ENCODE assay signal across 1 cellular context in the genomic region with DNA sequence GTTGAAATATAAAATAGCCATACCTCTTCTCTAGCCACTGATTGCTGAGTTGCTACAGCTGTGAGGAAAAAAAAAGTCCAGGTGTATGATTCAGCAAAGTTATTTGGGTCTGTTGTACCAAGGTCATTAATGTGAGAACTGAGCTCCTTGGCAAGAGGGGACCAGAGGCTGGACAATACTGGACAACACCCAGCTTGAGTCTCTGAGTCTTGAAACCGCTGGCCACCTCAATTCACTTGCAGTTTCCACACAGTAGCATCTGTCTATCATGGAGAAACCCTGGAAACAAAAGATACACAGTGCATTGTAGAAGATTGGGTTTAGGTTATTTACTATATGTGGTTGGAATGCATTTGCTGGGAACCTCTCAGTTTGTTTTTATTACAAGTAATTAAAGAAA.
TF ChIP-seq lines count a peak whose summit lies in the region.

No MANE protein-coding gene starts in this region.

TF ChIP-seq in WTC11, 78 proteins besides CTCF, POLR2A, EP300 and RAD21 (continued from another document):
- TF ChIP-seq, protein P1, sequence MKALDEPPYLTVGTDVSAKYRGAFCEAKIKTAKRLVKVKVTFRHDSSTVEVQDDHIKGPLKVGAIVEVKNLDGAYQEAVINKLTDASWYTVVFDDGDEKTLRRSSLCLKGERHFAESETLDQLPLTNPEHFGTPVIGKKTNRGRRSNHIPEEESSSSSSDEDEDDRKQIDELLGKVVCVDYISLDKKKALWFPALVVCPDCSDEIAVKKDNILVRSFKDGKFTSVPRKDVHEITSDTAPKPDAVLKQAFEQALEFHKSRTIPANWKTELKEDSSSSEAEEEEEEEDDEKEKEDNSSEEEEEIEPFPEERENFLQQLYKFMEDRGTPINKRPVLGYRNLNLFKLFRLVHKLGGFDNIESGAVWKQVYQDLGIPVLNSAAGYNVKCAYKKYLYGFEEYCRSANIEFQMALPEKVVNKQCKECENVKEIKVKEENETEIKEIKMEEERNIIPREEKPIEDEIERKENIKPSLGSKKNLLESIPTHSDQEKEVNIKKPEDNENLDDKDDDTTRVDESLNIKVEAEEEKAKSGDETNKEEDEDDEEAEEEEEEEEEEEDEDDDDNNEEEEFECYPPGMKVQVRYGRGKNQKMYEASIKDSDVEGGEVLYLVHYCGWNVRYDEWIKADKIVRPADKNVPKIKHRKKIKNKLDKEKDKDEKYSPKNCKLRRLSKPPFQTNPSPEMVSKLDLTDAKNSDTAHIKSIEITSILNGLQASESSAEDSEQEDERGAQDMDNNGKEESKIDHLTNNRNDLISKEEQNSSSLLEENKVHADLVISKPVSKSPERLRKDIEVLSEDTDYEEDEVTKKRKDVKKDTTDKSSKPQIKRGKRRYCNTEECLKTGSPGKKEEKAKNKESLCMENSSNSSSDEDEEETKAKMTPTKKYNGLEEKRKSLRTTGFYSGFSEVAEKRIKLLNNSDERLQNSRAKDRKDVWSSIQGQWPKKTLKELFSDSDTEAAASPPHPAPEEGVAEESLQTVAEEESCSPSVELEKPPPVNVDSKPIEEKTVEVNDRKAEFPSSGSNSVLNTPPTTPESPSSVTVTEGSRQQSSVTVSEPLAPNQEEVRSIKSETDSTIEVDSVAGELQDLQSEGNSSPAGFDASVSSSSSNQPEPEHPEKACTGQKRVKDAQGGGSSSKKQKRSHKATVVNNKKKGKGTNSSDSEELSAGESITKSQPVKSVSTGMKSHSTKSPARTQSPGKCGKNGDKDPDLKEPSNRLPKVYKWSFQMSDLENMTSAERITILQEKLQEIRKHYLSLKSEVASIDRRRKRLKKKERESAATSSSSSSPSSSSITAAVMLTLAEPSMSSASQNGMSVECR (CRISPR knock-in tag; IDR thresholded peaks at IDR 0.05; ENCODE audit: borderline replicate concordance) = no peak
- TF ChIP-seq NFE2L1 (CRISPR knock-in tag; IDR thresholded peaks at IDR 0.05) = no peak
- TF ChIP-seq IRF2 (CRISPR knock-in tag; IDR thresholded peaks at IDR 0.05; ENCODE audit: borderline replicate concordance, low read depth) = no peak
